ENCODE assay signal across 33 cellular contexts in the genomic region with DNA sequence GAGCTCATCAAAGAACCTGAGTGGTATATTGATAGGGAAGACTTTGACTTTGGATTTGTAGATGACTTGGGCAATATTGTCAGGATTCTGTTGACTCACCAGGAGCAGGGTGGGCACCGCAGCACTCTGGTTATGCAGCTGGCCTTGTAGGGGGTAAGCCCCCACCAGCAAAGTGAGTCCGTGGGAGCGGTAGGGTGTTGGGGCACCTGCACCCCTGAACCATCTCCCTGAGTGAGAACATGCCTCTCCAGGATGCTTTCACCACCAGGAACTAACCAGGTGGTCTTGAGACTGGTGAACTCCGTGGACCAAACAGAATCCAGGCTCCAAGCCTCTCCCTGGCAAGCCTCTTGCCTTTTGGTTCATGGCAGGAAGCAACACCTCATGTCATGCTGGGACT.
"Had no signal": no experiment of that assay in that cellular context is flagged by ENCODE, and none has a peak within 500 bp of the region (broad histone marks: within the 10 kb centered on the region; RNA-seq: fewer than 3 reads in every experiment).

No MANE protein-coding gene starts in this region.

- H3K4me1 ChIP-seq: adrenal gland had no signal

- H3K9me3 ChIP-seq: adrenal gland had no signal

- FAIRE-seq: bronchial epithelial cell, TTC549 had no signal

- H3K27me3 ChIP-seq: adrenal gland had no signal

- ATAC-seq: activated CD8-positive, alpha-beta T cell treated with anti-CD3 and anti-CD28 coated beads for 36 hours; activated naive CD4-positive, alpha-beta T cell treated with anti-CD3 and anti-CD28 coated beads, Interleukin-2, amount 50 U/mL, for 72 hours; activated T-cell treated with anti-CD3 and anti-CD28 coated beads, Interleukin-2, amount 50 U/mL, for 4 hours; activated T-cell treated with anti-CD3 and anti-CD28 coated beads, Interleukin-2, amount 50 U/mL, for 72 hours; activated T-helper 17 cell treated with anti-CD3 and anti-CD28 coated beads, Interleukin-2, amount 50 U/mL, for 72 hours had no signal

- H3K27ac ChIP-seq: adrenal gland, cardiac muscle cell, VCaP had no signal

- H3K4me3 ChIP-seq: adrenal gland, cardiac muscle cell had no signal

- H3K36me3 ChIP-seq: adrenal gland, cardiac muscle cell had no signal

- DNase-seq: activated B cell treated with CpG ODN at 0.5 μM for 24 hours; activated CD4-positive, alpha-beta memory T cell treated with anti-CD3 and anti-CD28 coated beads for 36 hours; activated CD4-positive, alpha-beta T cell treated with anti-CD3 and anti-CD28 coated beads for 4 hours; activated CD4-positive, alpha-beta T cell treated with anti-CD3 and anti-CD28 coated beads, Interleukin-2, amount 10 ng/mL, durations not matched to agents 24 days and 14 days; activated CD4-positive, alpha-beta T cell treated with anti-CD3 and anti-CD28 coated beads, Interleukin-2, amount 50 U/mL, for 1 hour; activated CD4-positive, alpha-beta T cell treated with anti-CD3 and anti-CD28 coated beads, Interleukin-2, amount 50 U/mL, for 4 hours; activated CD4-positive, CD25-positive, alpha-beta regulatory T cell treated with anti-CD3 and anti-CD28 coated beads, Interleukin-2, amount 50 U/mL, for 72 hours; activated CD8-positive, alpha-beta memory T cell treated with anti-CD3 and anti-CD28 coated beads, Interleukin-2, amount 50 U/mL, for 4 hours; activated CD8-positive, alpha-beta T cell treated with anti-CD3 and anti-CD28 coated beads for 36 hours; activated effector memory CD4-positive, alpha-beta T cell treated with anti-CD3 and anti-CD28 coated beads, Interleukin-2, amount 50 U/mL, for 16 hours; activated gamma-delta T cell treated with Interleukin-2 at 50 U/mL for 16 hours; activated naive CD4-positive, alpha-beta T cell; activated naive CD4-positive, alpha-beta T cell treated with anti-CD3 and anti-CD28 coated beads for 36 hours; activated naive CD4-positive, alpha-beta T cell treated with anti-CD3 and anti-CD28 coated beads, Interleukin-2, amount 50 U/mL, for 16 hours; activated naive CD8-positive, alpha-beta T cell treated with anti-CD3 and anti-CD28 coated beads for 36 hours; activated T-cell treated with anti-CD3 and anti-CD28 coated beads for 4 hours; activated T-cell treated with anti-CD3 and anti-CD28 coated beads, Interleukin-2, amount 50 U/mL, for 1 hour; activated T-cell treated with anti-CD3 and anti-CD28 coated beads, Interleukin-2, amount 50 U/mL, for 4 hours; activated T-cell treated with anti-CD3 and anti-CD28 coated beads, Interleukin-2, amount 50 U/mL, for 72 hours; amniotic stem cell; aorta; caudate nucleus; cerebellar nuclear complex; T-helper 1 cell; T-helper 2 cell; T-helper 9 cell had no signal
